Comparison of ENCODE assay signal across 9 cellular contexts in genomic region chr2:46943881-46944798, GRCh38. TPM values are rescaled to one million over a fixed set of nuclear protein-coding genes. Genes with fewer than 3 reads are reported as not detected.
DNase-seq lines count a peak whose midpoint lies in the region; ATAC-seq, FAIRE-seq and TF ChIP-seq lines count a peak whose summit lies in the region.
"Had no signal": no experiment of that assay in that cellular context is flagged by ENCODE, and none has a peak within 500 bp of the region (broad histone marks: within the 10 kb centered on the region; RNA-seq: fewer than 3 reads in every experiment).

No MANE protein-coding gene starts in this region.

- 0 out of 2 replicates have a peak overlapping the region, but pooled peaks have one; percentile 90 for H3K4me3 ChIP-seq in HL-60 (replicated peaks; ENCODE audit: insufficient read depth, low read length)

- TF ChIP-seq CTCF in HL-60 (IDR thresholded peaks at IDR 0.05; ENCODE audit: insufficient read depth, low read length) (no peak), D721Med (IDR thresholded peaks at IDR 0.05; ENCODE audit: insufficient read depth, missing control alignments) (no peak)

- peak overlapping the region; percentile 83; the same call in 1 of the 2 replicates for H3K27ac ChIP-seq in HL-60 (replicated peaks)
- H3K27ac ChIP-seq: parathyroid adenoma had no signal

- H3K36me3 Mint-ChIP-seq in activated T-helper 17 cell treated with anti-CD3 and anti-CD28 coated beads, Interleukin-2, amount 50 U/mL, for 72 hours (ENCODE audit: low read depth), result peaks cover 55% of the 10 kb centered on the region

- H3K27me3 Mint-ChIP-seq in activated T-helper 17 cell treated with anti-CD3 and anti-CD28 coated beads, Interleukin-2, amount 50 U/mL, for 72 hours, result no peaks in the 10 kb centered on the region

- FAIRE-seq in D721Med (lab: Jason Lieb, UNC), result no peak

- H3K27me3 ChIP-seq in HL-60 (ENCODE audit: insufficient read depth, poor library complexity, severe bottlenecking), result no peaks in the 10 kb centered on the region

- peak overlapping the region; percentile 100 for H3K4me3 Mint-ChIP-seq in activated T-helper 17 cell treated with anti-CD3 and anti-CD28 coated beads, Interleukin-2, amount 50 U/mL, for 72 hours

- peaks cover 25% of the 10 kb centered on the region for H3K4me1 Mint-ChIP-seq in activated T-helper 17 cell treated with anti-CD3 and anti-CD28 coated beads, Interleukin-2, amount 50 U/mL, for 72 hours

- peak; percentile 28 for ATAC-seq in GM19438 (IDR thresholded peaks at IDR 0.05; ENCODE audit: low read depth, unreplicated experiment)
- ATAC-seq in activated T-helper 17 cell treated with anti-CD3 and anti-CD28 coated beads, Interleukin-2, amount 50 U/mL, for 72 hours (replicated peaks), result peak; percentile 79
- ATAC-seq in HG03520 (IDR thresholded peaks at IDR 0.05; ENCODE audit: unreplicated experiment), result no peak

- H3K9me3 Mint-ChIP-seq in activated T-helper 17 cell treated with anti-CD3 and anti-CD28 coated beads, Interleukin-2, amount 50 U/mL, for 72 hours, result no peaks in the 10 kb centered on the region

- DNase-seq in HL-60 (ENCODE audit: low read depth in 1 of 2, low spot score in 1 of 2) (no peak), COLO829 (ENCODE audit: low spot score) (no peak), D721Med (ENCODE audit: insufficient read length, low spot score) (no peak), HuH-7.5 (ENCODE audit: low spot score) (no peak)
- DNase-seq in stimulated activated CD4-positive, alpha-beta T cell treated with anti-CD3 and anti-CD28 coated beads, Interleukin-2, amount 100 ng/mL, for 24 hours, result peak; percentile 66 to 75

- peak overlapping the region; percentile 99 for H3K27ac Mint-ChIP-seq in activated T-helper 17 cell treated with anti-CD3 and anti-CD28 coated beads, Interleukin-2, amount 50 U/mL, for 72 hours

RNA-seq across cellular contexts. Expression of gene TTC7A, which starts 3.1 kb away (rescaled TPM):
- 10 to 100 TPM; 45.2 to 62.1 TPM for total RNA-seq in activated T-helper 17 cell treated with anti-CD3 and anti-CD28 coated beads, Interleukin-2, amount 50 U/mL, for 72 hours

RNA-seq across cellular contexts. Expression of gene MCFD2, which starts 28.5 kb away (rescaled TPM):
- total RNA-seq in activated T-helper 17 cell treated with anti-CD3 and anti-CD28 coated beads, Interleukin-2, amount 50 U/mL, for 72 hours, result 10 to 100 TPM; 37.1 to 63.1 TPM

Comparison
In these comparisons a context has a peak if more than half of its experiments do, and no peak if none do; other contexts are left out.
1. DNase-seq: peak in stimulated activated CD4-positive, alpha-beta T cell treated with anti-CD3 and anti-CD28 coated beads, Interleukin-2, amount 100 ng/mL, for 24 hours (2 of 2); none in HL-60 (0 of 2), COLO829 (single experiment), D721Med (single experiment) and HuH-7.5 (single experiment).